ENCODE assay signal across 12 cellular contexts in the genomic region with DNA sequence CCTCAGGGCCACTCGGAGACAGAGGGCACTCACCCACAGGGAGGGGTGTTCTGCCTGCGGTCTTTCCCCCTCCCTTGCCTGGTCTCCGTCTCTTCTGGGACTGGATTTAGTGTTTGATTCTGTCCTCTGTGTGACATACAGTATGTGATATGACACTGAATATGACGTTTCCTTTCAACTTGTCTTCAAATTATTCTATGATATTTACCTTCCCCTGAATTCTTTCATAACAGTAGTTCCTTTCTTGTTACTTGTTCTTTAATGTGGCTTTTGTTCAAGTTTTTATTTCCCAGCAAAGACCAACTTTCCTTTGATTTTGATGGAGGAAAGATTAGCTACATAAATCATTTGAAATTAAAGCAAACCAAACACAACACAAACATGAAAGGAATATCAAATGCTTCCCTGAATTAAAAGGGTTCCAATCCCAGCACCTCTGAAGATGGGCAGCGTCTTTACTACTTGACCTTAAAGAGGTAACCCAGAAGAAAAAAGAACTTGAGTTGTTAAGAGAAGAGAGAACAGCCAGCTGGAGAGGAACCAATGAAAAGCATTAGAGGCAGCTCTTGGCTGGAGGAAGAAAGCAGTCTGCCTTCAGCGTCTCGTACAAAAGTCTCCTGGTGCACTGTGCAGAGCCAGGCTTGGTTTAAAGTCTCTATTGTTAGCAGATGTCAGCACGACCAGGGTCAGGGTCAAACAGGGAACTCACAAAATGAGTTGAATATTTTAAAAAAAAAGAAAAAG. TPM values are rescaled to one million over a fixed set of nuclear protein-coding genes. Genes with fewer than 3 reads are reported as not detected.
DNase-seq lines count a peak whose midpoint lies in the region; ATAC-seq and TF ChIP-seq lines count a peak whose summit lies in the region.
"Had no signal": no experiment of that assay in that cellular context is flagged by ENCODE, and none has a peak within 500 bp of the region (broad histone marks: within the 10 kb centered on the region; RNA-seq: fewer than 3 reads in every experiment).

No MANE protein-coding gene starts in this region.

- H3K36me3 ChIP-seq in neural cell (ENCODE audit: insufficient read depth, low read length): no peaks in the 10 kb centered on the region
- no peaks in the 10 kb centered on the region for H3K36me3 ChIP-seq in aorta (ENCODE audit: control insufficient read depth in 1 of 2, insufficient read depth in 2 of 2, low read length in 1 of 2)
- H3K36me3 ChIP-seq: WERI-Rb-1 had no signal

- ATAC-seq in Right ventricle myocardium inferior (peak; percentile 77), aorta (ENCODE audit: low FRiP score) (peak; percentile 87), GM18909 (IDR thresholded peaks at IDR 0.05; ENCODE audit: poor library complexity, unreplicated experiment) (no peak), GM21515 (IDR thresholded peaks at IDR 0.05; ENCODE audit: unreplicated experiment) (no peak)

- H3K9me2 ChIP-seq in neural cell (ENCODE audit: insufficient read depth, low read length): no peaks in the 10 kb centered on the region

- no peaks in the 10 kb centered on the region for H4K20me1 ChIP-seq in neural cell (ENCODE audit: insufficient read depth)

- no peaks in the 10 kb centered on the region for H3K4me1 ChIP-seq in aorta (ENCODE audit: control insufficient read depth in 1 of 2, insufficient read depth in 2 of 2, low read length in 2 of 2)

- H3F3A ChIP-seq in neural cell (ENCODE audit: insufficient read depth, low read length, poor library complexity, severe bottlenecking): peaks cover 8% of the 10 kb centered on the region

- DNase-seq in Right ventricle myocardium inferior (ENCODE audit: missing footprints) (no peak), cardiac septum (ENCODE audit: low spot score) (no peak), fibroblast of the aortic adventitia (ENCODE audit: low read depth) (peak; percentile 65), aorta (no peak), germinal center (ENCODE audit: low spot score) (no peak)
- DNase-seq: activated T-cell treated with anti-CD3 and anti-CD28 coated beads, Interleukin-2, amount 50 U/mL, for 1 hour; NCI-H226; stimulated activated naive B cell treated with anti-CD40 and anti-IgM and Interleukin-4, amounts not matched to agents 10 μg/mL and 1 μg/mL and 100 μg/mL, for 72 hours; WERI-Rb-1 had no signal

- H3K4me3 ChIP-seq in fibroblast of the aortic adventitia (ENCODE audit: low read depth, low read length): no peak overlapping the region
- peak overlapping the region; percentile 52 for H3K4me3 ChIP-seq in neural cell (ENCODE audit: low read length)
- H3K4me3 ChIP-seq in aorta (ENCODE audit: low read length in 2 of 2): no peak overlapping the region

- intact Hi-C loops in Right ventricle myocardium inferior (cut with DNase I): no loop called here
- intact Hi-C loops in cardiac septum (cut with DNase I): loop anchor here (10.0 kb wide), 1 partner anchor 163 kb away; no protein-coding TSS in a partner anchor
- intact Hi-C loops in aorta (cut with DNase I): no loop called here

- TF ChIP-seq CTCF in fibroblast of the aortic adventitia (IDR thresholded peaks at IDR 0.05; ENCODE audit: insufficient read depth, low read length): no peak
- TF ChIP-seq CTCF in neural cell (IDR thresholded peaks at IDR 0.05; ENCODE audit: poor library complexity, severe bottlenecking): no peak

- no peak for TF ChIP-seq RAD21 in neural cell (conservative IDR thresholded peaks at IDR 0.05)

- peak overlapping the region; percentile 58 for H3K9ac ChIP-seq in neural cell (ENCODE audit: low read length)

- no peaks in the 10 kb centered on the region for H3K79me2 ChIP-seq in neural cell (replicated peaks; ENCODE audit: insufficient read depth, low read length)

- no peak for TF ChIP-seq EP300 in neural cell (conservative IDR thresholded peaks at IDR 0.05; ENCODE audit: poor library complexity, severe bottlenecking)

- H3K4me2 ChIP-seq in neural cell (ENCODE audit: low read length): peak overlapping the region; percentile 0

- H2AFZ ChIP-seq in neural cell (ENCODE audit: low read depth, low read length): no peak overlapping the region

- 1 to 5% methylated on average over 8 of the region's 8 CpGs for WGBS in aorta, 2 donors

- H3K9me3 ChIP-seq in neural cell (ENCODE audit: low read length) (no peaks in the 10 kb centered on the region), aorta (ENCODE audit: control insufficient read depth, low read length) (no peaks in the 10 kb centered on the region)

- no peaks in the 10 kb centered on the region for H3K27me3 ChIP-seq in neural cell (ENCODE audit: insufficient read depth, low read depth, low read length)
- no peaks in the 10 kb centered on the region for H3K27me3 ChIP-seq in aorta (ENCODE audit: control insufficient read depth in 1 of 2, insufficient read depth in 2 of 2, low read length in 1 of 2)

- peak overlapping the region; percentile 76 for H3K27ac ChIP-seq in neural cell (ENCODE audit: low read length)
- peak overlapping the region in 1 of 2 donors; percentile 95 for H3K27ac ChIP-seq in aorta (ENCODE audit: low read depth in 1 of 2, low read length in 2 of 2)
- H3K27ac ChIP-seq: WERI-Rb-1 had no signal

TF ChIP-seq in neural cell, 6 proteins besides CTCF, POLR2A, EP300 and RAD21:
- TF ChIP-seq EZH2 (IDR thresholded peaks at IDR 0.05; ENCODE audit: borderline replicate concordance, insufficient read depth, low read length, poor library complexity, severe bottlenecking): no peak

RNA-seq across cellular contexts. Expression of a gene that starts 18.3 kb away (rescaled TPM):
- total RNA-seq in Right ventricle myocardium inferior (135 TPM), cardiac septum (113 TPM), fibroblast of the aortic adventitia (ENCODE audit: low replicate concordance) (98.8 and 173 TPM in 2 replicates), aorta (100 to 1,000 TPM in 1 of 2 donors, 10 to 100 TPM in 1; 78.8 to 107 TPM)
- polyA plus RNA-seq in neural cell (229 and 289 TPM in 2 replicates), aorta (100 to 1,000 TPM; 108 to 122 TPM)
- 80.8 and 98.5 TPM in 2 replicates for polyA minus RNA-seq in neural cell

Comparison
In these comparisons a context has a peak if more than half of its experiments do, and no peak if none do; other contexts are left out.
1. ATAC-seq: peak in Right ventricle myocardium inferior (single experiment) and aorta (single experiment); none in GM18909 (single experiment) and GM21515 (single experiment).